8 cellular contexts compared by ENCODE assay signal in genomic region chr19:45370410-45371204, GRCh38. TPM values are rescaled to one million over a fixed set of nuclear protein-coding genes. Genes with fewer than 3 reads are reported as not detected.
DNase-seq lines count a peak whose midpoint lies in the region; ATAC-seq and TF ChIP-seq lines count a peak whose summit lies in the region.

TSS of gene ERCC2 (minus strand) at chr19:45370573. CDS start at chr19:45370540, 33 bp downstream.

- 6% methylated on average over 53 of the region's 55 CpGs for WGBS in smooth muscle cell (ENCODE audit: low lambda C conversion rate)

- peak within 1 kb of the TSS; percentile 53 for H3K9ac ChIP-seq in smooth muscle cell (ENCODE audit: low read depth)

- DNase-seq in ACHN (peak; percentile 98), NCI-H2227 treated with DMSO at 0.1 percent for 48 hours (lab: John Stamatoyannopoulos, UW) (peak; percentile 91), cardiac fibroblast (ENCODE audit: low read depth in 2 of 2) (peak; percentile 99), iPS-NIHi7 (ENCODE audit: extremely low spot score) (peak; percentile 100), smooth muscle cell (lab: John Stamatoyannopoulos, UW; ENCODE audit: unreplicated experiment) (peak; percentile 96)

- H3K9me3 ChIP-seq in smooth muscle cell (replicated peaks; ENCODE audit: low read depth) = no peaks in the 10 kb centered on the region

- no peaks in the 10 kb centered on the region for H3K36me3 ChIP-seq in smooth muscle cell (ENCODE audit: low read depth)

- peaks cover 6% of the 10 kb centered on the region for H3K4me1 ChIP-seq in smooth muscle cell (ENCODE audit: low read depth)

- in situ Hi-C loops in ACHN (cut with HindIII; ENCODE audit: low pct_ligation_motif_present, low pct_unique_long_range_greater_than_20kb, low sequenced_read_pairs) = no loop called here

- H3K4me3 ChIP-seq in WI38 (ENCODE audit: low read depth, low read length) (peak within 1 kb of the TSS; percentile 81), cardiac fibroblast (replicated peaks in 1 of 2; ENCODE audit: low read depth in 2 of 2, low read length in 2 of 2) (peak within 1 kb of the TSS; percentile 81 to 83), smooth muscle cell (peak within 1 kb of the TSS; percentile 85)

- peak within 1 kb of the TSS; percentile 88 for H2AFZ ChIP-seq in smooth muscle cell (ENCODE audit: low read depth)

- no peaks in the 10 kb centered on the region for H3F3A ChIP-seq in smooth muscle cell (ENCODE audit: low read depth)

- H4K20me1 ChIP-seq in smooth muscle cell (ENCODE audit: low read depth) = no peaks in the 10 kb centered on the region

- H3K27ac ChIP-seq in smooth muscle cell (ENCODE audit: low read depth) = peak within 1 kb of the TSS; percentile 87

- ATAC-seq in GM18873 (IDR thresholded peaks at IDR 0.05; ENCODE audit: low FRiP score, unreplicated experiment) (peak; percentile 91), HG03139 (IDR thresholded peaks at IDR 0.05; ENCODE audit: unreplicated experiment) (peak; percentile 93)

- no peaks in the 10 kb centered on the region for H3K27me3 ChIP-seq in smooth muscle cell (ENCODE audit: low read depth)

- TF ChIP-seq CTCF in WI38 (IDR thresholded peaks at IDR 0.05; ENCODE audit: low read depth, low read length) = no peak
- no peak for TF ChIP-seq CTCF in cardiac fibroblast (IDR thresholded peaks at IDR 0.05; ENCODE audit: low read depth, low read length)
- TF ChIP-seq CTCF in smooth muscle cell (IDR thresholded peaks at IDR 0.05; ENCODE audit: borderline replicate concordance, insufficient read depth, poor library complexity, severe bottlenecking) = no peak

- peak within 1 kb of the TSS; percentile 95 for H3K4me2 ChIP-seq in smooth muscle cell

- no peaks in the 10 kb centered on the region for H3K79me2 ChIP-seq in smooth muscle cell (ENCODE audit: low read depth)

RNA-seq across cellular contexts. Expression of gene ERCC2, which starts in this region (rescaled TPM):
- 12.8 and 13.4 TPM in 2 replicates for total RNA-seq in smooth muscle cell
- polyA plus RNA-seq in smooth muscle cell = 5.7 and 14.6 TPM in 2 replicates

Comparison
In these comparisons a context has a peak if more than half of its experiments do, and no peak if none do; other contexts are left out.
1. Peak in every context shown above with its lines: DNase-seq, ATAC-seq, H3K4me3 ChIP-seq and H3K27ac ChIP-seq.